In the genomic region with DNA sequence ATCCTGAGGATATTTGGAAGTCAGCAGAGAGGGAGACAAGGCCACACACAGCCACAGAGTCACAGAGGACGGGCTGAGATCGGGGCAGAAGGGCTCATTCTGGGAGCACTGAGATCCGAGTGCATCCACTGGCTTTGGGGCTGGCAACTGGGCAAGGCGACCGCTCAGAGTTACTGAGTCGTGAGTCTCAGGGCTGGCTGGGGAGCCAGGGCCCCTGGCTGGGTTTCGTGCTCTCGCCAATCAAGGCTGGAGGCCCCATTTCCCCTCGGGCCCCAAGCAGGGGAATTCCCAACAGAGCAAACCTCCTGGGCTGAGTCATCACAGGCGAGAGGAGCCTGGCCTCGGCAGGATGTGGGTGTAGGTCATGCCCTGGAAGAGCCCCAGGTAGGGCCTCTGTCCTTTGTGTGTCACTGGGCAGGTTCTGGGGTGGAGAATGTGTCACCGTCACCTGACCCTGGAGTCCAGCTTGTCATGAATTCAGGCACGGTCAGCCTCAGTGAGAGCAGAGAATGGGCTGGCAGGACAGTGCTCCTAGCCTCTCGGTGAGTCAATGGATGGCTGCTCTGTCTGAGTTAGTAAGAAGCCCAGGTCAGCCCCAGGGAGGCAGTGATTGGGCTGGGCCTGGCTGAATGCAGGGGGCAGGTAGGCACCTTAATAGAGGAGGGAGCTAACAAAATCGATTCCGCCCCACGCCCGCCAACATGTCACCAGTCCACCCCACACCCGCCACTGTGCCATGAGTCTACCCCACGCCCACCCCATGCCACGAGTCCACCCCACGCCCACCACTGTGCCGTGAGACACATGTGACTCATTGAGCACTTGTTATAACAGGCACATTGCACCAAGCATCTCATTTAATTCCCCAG, we compare ENCODE assay signal across 8 cellular contexts. TPM values are rescaled to one million over a fixed set of nuclear protein-coding genes. Genes with fewer than 3 reads are reported as not detected.
DNase-seq lines count a peak whose midpoint lies in the region; ATAC-seq and TF ChIP-seq lines count a peak whose summit lies in the region.

No MANE protein-coding gene starts in this region.

- H3K36me3 Mint-ChIP-seq in CD14-positive monocyte (peaks cover 5 to 20% of the 10 kb centered on the region in 2 donors), T-cell (no peaks in the 10 kb centered on the region)

- H3K4me3 ChIP-seq in kidney epithelial cell (ENCODE audit: low read depth, low read length): no peak overlapping the region

- peaks cover 90% of the 10 kb centered on the region for H3K4me1 Mint-ChIP-seq in CD14-positive monocyte
- H3K4me1 Mint-ChIP-seq in T-cell: peaks cover 90 to 96% (median 95%) of the 10 kb centered on the region in 3 donors

- no peaks in the 10 kb centered on the region for H3K36me3 ChIP-seq in kidney epithelial cell (ENCODE audit: control insufficient read depth, insufficient read depth, low read length)

- H3K4me3 Mint-ChIP-seq in CD14-positive monocyte: peak overlapping the region; percentile 52 to 80
- H3K4me3 Mint-ChIP-seq in T-cell: peak overlapping the region; percentile 42 to 78 (median 70)

- POLR2A ChIA-PET in T-cell (lab: Charles Lee): no interaction called here

- ATAC-seq in GM19455 (IDR thresholded peaks at IDR 0.05; ENCODE audit: unreplicated experiment) (peak; percentile 67), HG03520 (IDR thresholded peaks at IDR 0.05; ENCODE audit: unreplicated experiment) (peak; percentile 77), T-cell (replicated peaks in 1 of 4) (peak; percentile 80 to 88 (median 83))

- H3K27ac Mint-ChIP-seq in CD14-positive monocyte (peak overlapping the region; percentile 93 to 99 (median 97)), T-cell (peak overlapping the region; percentile 95)

- DNase-seq in CD14-positive monocyte (ENCODE audit: low spot score) (peak; percentile 100), T-cell (peak; percentile 71 to 93 (median 90)), amniotic stem cell (lab: John Stamatoyannopoulos, UW) (peak; percentile 89), kidney epithelial cell (ENCODE audit: low read depth) (peak; percentile 92), NCI-H146 (lab: John Stamatoyannopoulos, UW) (no peak)
- DNase-seq in stimulated activated CD8-positive, alpha-beta memory T cell treated with anti-CD3 and anti-CD28 coated beads, Interleukin-12 subunit alpha, Interleukin-12 subunit beta, amount 100 ng/mL, for 1 hour (ENCODE audit: low read depth): peak; percentile 83

- peaks cover 1 to 8% (median 5%) of the 10 kb centered on the region in 3 donors for H3K27me3 Mint-ChIP-seq in CD14-positive monocyte (ENCODE audit: low read depth in 3 of 3)
- H3K27me3 Mint-ChIP-seq in T-cell: no peaks in the 10 kb centered on the region

- H3K27me3 ChIP-seq in kidney epithelial cell (ENCODE audit: control insufficient read depth, insufficient read depth, low read length): no peaks in the 10 kb centered on the region

- TF ChIP-seq CTCF in CD14-positive monocyte (IDR thresholded peaks at IDR 0.05) (no peak), kidney epithelial cell (IDR thresholded peaks at IDR 0.05; ENCODE audit: insufficient read depth, low read length, poor library complexity, severe bottlenecking) (no peak)

- H3K9me3 Mint-ChIP-seq in CD14-positive monocyte (peaks cover 0 to 3% (median 0%) of the 10 kb centered on the region in 7 donors), T-cell (no peaks in the 10 kb centered on the region)

- CTCF ChIA-PET in T-cell (lab: Charles Lee): interaction anchor here in 1 of 2 donors (4.3 kb wide), 1 partner anchor 20 kb away, joined by 12 read pairs; no protein-coding TSS in a partner anchor

- intact Hi-C loops in CD14-positive monocyte (cut with micrococcal nuclease): loop anchor here (1.0 to 10.0 kb wide), 4 partner anchors 11 to 1353 kb away; a partner anchor contains a TSS

RNA-seq across cellular contexts. Expression of a gene that starts 16.9 kb away (rescaled TPM):
- 1 to 10 TPM in 1 of 2 donors, under 1 TPM in 1; 0.25 to 1.4 TPM for polyA plus RNA-seq in CD14-positive monocyte
- total RNA-seq in T-cell: 1 to 10 TPM; 2.7 to 5.4 (median 3.3) TPM
- total RNA-seq in kidney epithelial cell: 7.4 and 8.8 TPM in 2 replicates

RNA-seq across cellular contexts. Expression of a gene that starts 32.3 kb away (rescaled TPM):
- not detected for polyA plus RNA-seq in CD14-positive monocyte
- total RNA-seq in T-cell (not detected), kidney epithelial cell (not detected in 2 replicates)

RNA-seq across cellular contexts. Expression of a gene that starts 37.6 kb away (rescaled TPM):
- not detected for polyA plus RNA-seq in CD14-positive monocyte
- total RNA-seq in T-cell (not detected), kidney epithelial cell (not detected in 2 replicates)
